Comparison of ENCODE assay signal across 27 cellular contexts in the genomic region with DNA sequence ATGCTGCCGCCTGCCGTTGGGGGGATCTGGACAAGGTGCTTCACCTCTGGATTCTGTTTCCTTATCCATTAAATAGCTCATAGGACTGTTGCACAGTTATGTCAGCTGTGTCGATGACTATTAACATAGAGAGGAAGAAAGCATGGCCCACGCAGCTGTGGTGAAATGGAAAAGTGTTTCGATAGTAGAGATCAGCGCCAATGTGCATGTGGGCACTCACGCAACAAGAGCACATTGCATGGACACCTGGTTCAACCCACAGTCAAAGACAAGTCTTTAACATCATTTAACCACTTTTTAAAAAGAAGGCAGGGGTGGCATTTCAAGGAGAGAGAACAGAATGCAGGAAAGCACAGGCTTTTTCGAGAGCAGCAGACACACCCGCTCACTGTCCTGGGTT.
"Had no signal": no experiment of that assay in that cellular context is flagged by ENCODE, and none has a peak within 500 bp of the region (broad histone marks: within the 10 kb centered on the region; RNA-seq: fewer than 3 reads in every experiment).

No MANE protein-coding gene starts in this region.

- H3K4me3 Mint-ChIP-seq: immature natural killer cell; mesothelial cell of epicardium; naive B cell; natural killer cell; stimulated activated naive B cell treated with anti-CD40 and anti-IgM and Interleukin-4, amounts not matched to agents 10 μg/mL and 1 μg/mL and 100 μg/mL, for 72 hours had no signal

- FAIRE-seq: islet of Langerhans, kidney, urothelium cell line had no signal

- H3K27me3 ChIP-seq: ovary, right atrium auricular region, right lobe of liver, stomach, suprapubic skin, transverse colon, upper lobe of left lung had no signal

- H3K36me3 ChIP-seq: left lung, ovary, right atrium auricular region, right lobe of liver, stomach, suprapubic skin, transverse colon, upper lobe of left lung had no signal

- H3K27me3 Mint-ChIP-seq: naive B cell; stimulated activated naive B cell treated with anti-CD40 and anti-IgM and Interleukin-4, amounts not matched to agents 10 μg/mL and 1 μg/mL and 100 μg/mL, for 72 hours had no signal

- H3K9me3 Mint-ChIP-seq: stimulated activated naive B cell treated with anti-CD40 and anti-IgM and Interleukin-4, amounts not matched to agents 10 μg/mL and 1 μg/mL and 100 μg/mL, for 72 hours had no signal

- DNase-seq: hypothalamus; immature natural killer cell; kidney; left colon; left lung; mesendoderm; naive B cell; natural killer cell; ovary; right lobe of liver; stimulated activated CD4-positive, alpha-beta T cell treated with anti-CD3 and anti-CD28 coated beads, Interleukin-1b, Interleukin-23, amount 100 ng/mL, for 48 hours; stimulated activated CD4-positive, alpha-beta T cell treated with anti-CD3 and anti-CD28 coated beads, Interleukin-2, amount 100 ng/mL, for 48 hours; stimulated activated CD4-positive, alpha-beta T cell treated with anti-CD3 and anti-CD28 coated beads, Interleukin-4, amount 100 ng/mL, for 4 hours; stimulated activated CD8-positive, alpha-beta memory T cell treated with anti-CD3 and anti-CD28 coated beads, Interleukin-4, amount 100 ng/mL, for 48 hours; stimulated activated naive B cell treated with anti-CD40 and anti-IgM and Interleukin-4, amounts not matched to agents 10 μg/mL and 1 μg/mL and 100 μg/mL, for 72 hours; stimulated activated naive CD8-positive, alpha-beta T cell treated with anti-CD3 and anti-CD28 coated beads, Interleukin-15, Interleukin-2, amounts not matched to agents 100 U/mL and 50 U/mL, for 24 hours; stomach; transverse colon; upper lobe of left lung had no signal

- H3K9me3 ChIP-seq: left lung, ovary, right atrium auricular region, right lobe of liver, stomach, suprapubic skin, transverse colon, upper lobe of left lung had no signal

- H3K4me1 ChIP-seq: left lung, right atrium auricular region, right lobe of liver, stomach, suprapubic skin, transverse colon, upper lobe of left lung had no signal

- H3K4me3 ChIP-seq: left lung, lung, ovary, right atrium auricular region, right lobe of liver, smooth muscle cell, stomach, suprapubic skin, transverse colon, upper lobe of left lung had no signal

- H3K27ac ChIP-seq: left lung, ovary, right atrium auricular region, right lobe of liver, stomach, suprapubic skin, transverse colon, upper lobe of left lung had no signal

- H3K27ac Mint-ChIP-seq: immature natural killer cell; mesothelial cell of epicardium; naive B cell; natural killer cell; progenitor cell of endocrine pancreas; stimulated activated naive B cell treated with anti-CD40 and anti-IgM and Interleukin-4, amounts not matched to agents 10 μg/mL and 1 μg/mL and 100 μg/mL, for 72 hours had no signal

- H3K36me3 Mint-ChIP-seq: immature natural killer cell; mesothelial cell of epicardium; naive B cell; natural killer cell; stimulated activated naive B cell treated with anti-CD40 and anti-IgM and Interleukin-4, amounts not matched to agents 10 μg/mL and 1 μg/mL and 100 μg/mL, for 72 hours had no signal

- H3K4me2 ChIP-seq: smooth muscle cell had no signal

- H3K4me1 Mint-ChIP-seq: immature natural killer cell; mesothelial cell of epicardium; naive B cell; natural killer cell; stimulated activated naive B cell treated with anti-CD40 and anti-IgM and Interleukin-4, amounts not matched to agents 10 μg/mL and 1 μg/mL and 100 μg/mL, for 72 hours had no signal
